Comparison of ENCODE assay signal across 17 cellular contexts in genomic region chr15:19992428-19992827, GRCh38.
DNase-seq lines count a peak whose midpoint lies in the region; ATAC-seq and TF ChIP-seq lines count a peak whose summit lies in the region.
"Had no signal": no experiment of that assay in that cellular context is flagged by ENCODE, and none has a peak within 500 bp of the region (broad histone marks: within the 10 kb centered on the region; RNA-seq: fewer than 3 reads in every experiment).

No MANE protein-coding gene starts in this region.

- peaks cover 43% of the 10 kb centered on the region for H3K4me1 ChIP-seq in Loucy (ENCODE audit: insufficient read depth, low read length, poor library complexity, severe bottlenecking)
- H3K4me1 ChIP-seq: A549, Caco-2 had no signal

- CTCF ChIA-PET in activated CD4-positive, alpha-beta T cell treated with anti-CD3 and anti-CD28 coated beads for 36 hours (lab: Charles Lee) = no interaction called here

- no peaks in the 10 kb centered on the region for H3K4me1 Mint-ChIP-seq in activated CD4-positive, alpha-beta T cell treated with anti-CD3 and anti-CD28 coated beads for 36 hours
- H3K4me1 Mint-ChIP-seq: B cell had no signal

- H3K9me3 ChIP-seq in Loucy (ENCODE audit: insufficient read depth, low read depth, low read length) = no peaks in the 10 kb centered on the region; the same call in 1 of the 2 replicates
- H3K9me3 ChIP-seq: A549, Caco-2 had no signal

- no peaks in the 10 kb centered on the region for H3K27me3 ChIP-seq in Loucy (ENCODE audit: insufficient read depth, low read length, poor library complexity, severe bottlenecking)
- H3K27me3 ChIP-seq: BLaER1 treated with 17β-estradiol and CSF1 and Interleukin-3, amounts not matched to agents 10 nM and 100 nM had no signal

- H3K4me2 ChIP-seq in Loucy (ENCODE audit: low read depth, low read length, poor library complexity, severe bottlenecking) = no peak overlapping the region
- H3K4me2 ChIP-seq: A549 had no signal

- no peaks in the 10 kb centered on the region for H3K9me2 ChIP-seq in Loucy (replicated peaks; ENCODE audit: low read depth, low read length)

- no peak for TF ChIP-seq CTCF in Loucy (conservative IDR thresholded peaks at IDR 0.05; ENCODE audit: low read length)

- no peak overlapping the region for H3K4me3 ChIP-seq in Loucy (ENCODE audit: low read length, poor library complexity, severe bottlenecking)
- H3K4me3 ChIP-seq: A549; BLaER1 treated with 17β-estradiol and CSF1 and Interleukin-3, amounts not matched to agents 10 nM and 100 nM; GM12878 had no signal

- no peak for DNase-seq in activated CD4-positive, alpha-beta T cell treated with anti-CD3 and anti-CD28 coated beads for 36 hours
- no peak for DNase-seq in activated CD4-positive, alpha-beta T cell treated with anti-CD3 and anti-CD28 coated beads for 48 hours
- DNase-seq: AML-193; Caco-2; Calu3; CD4-positive, alpha-beta T cell; CD8-positive, alpha-beta T cell; DMS79 treated with DMSO at 0.1 percent for 48 hours; EL; GDM1 had no signal

- POLR2A ChIA-PET in activated CD4-positive, alpha-beta T cell treated with anti-CD3 and anti-CD28 coated beads for 36 hours (lab: Charles Lee) = no interaction called here

- no peak for TF ChIP-seq POLR2A in GM18505 (IDR thresholded peaks at IDR 0.05; ENCODE audit: borderline replicate concordance, extremely low read depth, insufficient read depth, insufficient read length)

- peak; percentile 47 for ATAC-seq in activated CD4-positive, alpha-beta T cell treated with anti-CD3 and anti-CD28 coated beads for 36 hours
- ATAC-seq in GM18505 (IDR thresholded peaks at IDR 0.05; ENCODE audit: unreplicated experiment) = no peak
- ATAC-seq in GM21717 (IDR thresholded peaks at IDR 0.05; ENCODE audit: unreplicated experiment) = no peak
- ATAC-seq: A549; CD8-positive, alpha-beta T cell; GM12878 had no signal

- no peak overlapping the region for H3K27ac Mint-ChIP-seq in activated CD4-positive, alpha-beta T cell treated with anti-CD3 and anti-CD28 coated beads for 36 hours
- H3K27ac Mint-ChIP-seq: B cell; CD4-positive, alpha-beta T cell; CD8-positive, alpha-beta T cell had no signal

- H3F3A ChIP-seq in Loucy (ENCODE audit: low read depth) = no peaks in the 10 kb centered on the region

- no peaks in the 10 kb centered on the region for H3K36me3 Mint-ChIP-seq in activated CD4-positive, alpha-beta T cell treated with anti-CD3 and anti-CD28 coated beads for 36 hours (ENCODE audit: low read depth)
- H3K36me3 Mint-ChIP-seq: CD8-positive, alpha-beta T cell had no signal

- H3K9ac ChIP-seq in Loucy (ENCODE audit: low read depth, low read length, poor library complexity, severe bottlenecking) = peak overlapping the region; percentile 11
- H3K9ac ChIP-seq: BLaER1 treated with 17β-estradiol and CSF1 and Interleukin-3, amounts not matched to agents 10 nM and 100 nM had no signal

- H3K9me3 Mint-ChIP-seq in activated CD4-positive, alpha-beta T cell treated with anti-CD3 and anti-CD28 coated beads for 36 hours (ENCODE audit: low read depth) = peaks cover 13% of the 10 kb centered on the region

- intact Hi-C loops in activated CD4-positive, alpha-beta T cell treated with anti-CD3 and anti-CD28 coated beads for 36 hours (cut with DNase I, micrococcal nuclease) = no loop called here

- no peaks in the 10 kb centered on the region for H4K20me1 ChIP-seq in Loucy (ENCODE audit: insufficient read depth, low read length, poor library complexity, severe bottlenecking)
- H4K20me1 ChIP-seq: BLaER1 treated with 17β-estradiol and CSF1 and Interleukin-3, amounts not matched to agents 10 nM and 100 nM had no signal

- no peaks in the 10 kb centered on the region for H3K27me3 Mint-ChIP-seq in activated CD4-positive, alpha-beta T cell treated with anti-CD3 and anti-CD28 coated beads for 36 hours
- H3K27me3 Mint-ChIP-seq: B cell; CD4-positive, alpha-beta T cell had no signal

- H2AFZ ChIP-seq in Loucy (ENCODE audit: low read length) = no peak overlapping the region

- no peaks in the 10 kb centered on the region for H3K79me2 ChIP-seq in Loucy (ENCODE audit: insufficient read depth, low read length)

- H3K4me3 Mint-ChIP-seq in activated CD4-positive, alpha-beta T cell treated with anti-CD3 and anti-CD28 coated beads for 36 hours = no peak overlapping the region
- H3K4me3 Mint-ChIP-seq: B cell; CD4-positive, alpha-beta T cell; CD8-positive, alpha-beta T cell had no signal

- H3K36me3 ChIP-seq in Loucy (ENCODE audit: insufficient read depth, low read length) = no peaks in the 10 kb centered on the region
- H3K36me3 ChIP-seq: BLaER1 treated with 17β-estradiol and CSF1 and Interleukin-3, amounts not matched to agents 10 nM and 100 nM had no signal
